ENCODE assay signal across 29 cellular contexts in the genomic region with DNA sequence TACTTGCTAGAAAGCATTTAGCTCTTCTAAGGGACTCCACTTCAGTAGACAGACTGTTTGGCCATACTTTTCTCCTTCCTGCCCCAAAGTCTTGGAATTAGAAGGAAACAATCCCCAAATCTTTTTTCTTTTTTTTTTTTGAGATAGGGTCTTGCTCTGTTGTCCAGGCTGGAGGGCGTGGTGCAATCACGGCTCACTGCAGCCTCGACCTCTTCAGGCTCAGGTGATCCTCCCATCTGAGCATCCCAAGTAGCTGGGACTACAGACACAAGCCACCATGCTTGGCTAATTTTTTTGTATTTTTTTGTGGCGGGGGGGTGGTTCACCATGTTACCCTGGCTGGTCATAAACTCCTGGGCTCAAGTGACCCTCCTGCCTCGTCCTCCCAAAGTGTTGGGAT.
"Had no signal": no experiment of that assay in that cellular context is flagged by ENCODE, and none has a peak within 500 bp of the region (broad histone marks: within the 10 kb centered on the region; RNA-seq: fewer than 3 reads in every experiment).

No MANE protein-coding gene starts in this region.

- H3K27me3 Mint-ChIP-seq: stimulated activated naive CD8-positive, alpha-beta T cell treated with anti-CD3 and anti-CD28 coated beads, Interleukin-15, Interleukin-2, amounts not matched to agents 100 ng/mL and 50 ng/mL, for 24 hours had no signal

- H3K9me3 ChIP-seq: suprapubic skin, testis, thoracic aorta, thyroid gland, tibial artery, transverse colon, upper lobe of left lung, upper lobe of right lung, uterus, vagina had no signal

- H3K36me3 Mint-ChIP-seq: stimulated activated effector memory CD8-positive, alpha-beta T cell treated with anti-CD3 and anti-CD28 coated beads, Interleukin-12 subunit alpha, Interleukin-12 subunit beta, amount 100 ng/mL, for 72 hours; stimulated activated memory B cell treated with anti-CD40 and anti-IgM and Interleukin-4, amounts not matched to agents 10 μg/mL and 1 μg/mL and 100 μg/mL, for 72 hours; type B pancreatic cell had no signal

- FAIRE-seq: urothelium cell line had no signal

- H3K9me3 Mint-ChIP-seq: stimulated activated effector memory CD8-positive, alpha-beta T cell treated with anti-CD3 and anti-CD28 coated beads, Interleukin-12 subunit alpha, Interleukin-12 subunit beta, amount 100 ng/mL, for 72 hours; stimulated activated naive CD8-positive, alpha-beta T cell treated with anti-CD3 and anti-CD28 coated beads, Interleukin-15, Interleukin-2, amounts not matched to agents 100 ng/mL and 50 ng/mL, for 24 hours had no signal

- H3K4me1 ChIP-seq: stomach, suprapubic skin, testis, thyroid gland, tibial artery, transverse colon, upper lobe of left lung, upper lobe of right lung, uterus, vagina had no signal

- H3K27ac Mint-ChIP-seq: stimulated activated effector memory CD8-positive, alpha-beta T cell treated with anti-CD3 and anti-CD28 coated beads, Interleukin-12 subunit alpha, Interleukin-12 subunit beta, amount 100 ng/mL, for 72 hours; stimulated activated memory B cell treated with anti-CD40 and anti-IgM and Interleukin-4, amounts not matched to agents 10 μg/mL and 1 μg/mL and 100 μg/mL, for 72 hours; stimulated activated naive B cell treated with anti-CD40 and anti-IgM and Interleukin-4, amounts not matched to agents 10 μg/mL and 1 μg/mL and 100 μg/mL, for 72 hours; stimulated activated naive CD8-positive, alpha-beta T cell treated with anti-CD3 and anti-CD28 coated beads, Interleukin-15, amount 100 ng/mL, for 72 hours; stimulated activated naive CD8-positive, alpha-beta T cell treated with anti-CD3 and anti-CD28 coated beads, Interleukin-15, Interleukin-2, amounts not matched to agents 100 ng/mL and 50 ng/mL, for 24 hours; type B pancreatic cell had no signal

- H3K4me3 Mint-ChIP-seq: stimulated activated effector memory CD8-positive, alpha-beta T cell treated with anti-CD3 and anti-CD28 coated beads, Interleukin-12 subunit alpha, Interleukin-12 subunit beta, amount 100 ng/mL, for 72 hours; stimulated activated memory B cell treated with anti-CD40 and anti-IgM and Interleukin-4, amounts not matched to agents 10 μg/mL and 1 μg/mL and 100 μg/mL, for 72 hours; stimulated activated naive B cell treated with anti-CD40 and anti-IgM and Interleukin-4, amounts not matched to agents 10 μg/mL and 1 μg/mL and 100 μg/mL, for 72 hours; stimulated activated naive CD8-positive, alpha-beta T cell treated with anti-CD3 and anti-CD28 coated beads, Interleukin-15, amount 100 ng/mL, for 72 hours; stimulated activated naive CD8-positive, alpha-beta T cell treated with anti-CD3 and anti-CD28 coated beads, Interleukin-15, Interleukin-2, amounts not matched to agents 100 ng/mL and 50 ng/mL, for 24 hours; type B pancreatic cell had no signal

- H3K27me3 ChIP-seq: stomach, suprapubic skin, testis, thyroid gland, tibial artery, tibial nerve, transverse colon, upper lobe of left lung, upper lobe of right lung, uterus, vagina had no signal

- H3K4me1 Mint-ChIP-seq: stimulated activated memory B cell treated with anti-CD40 and anti-IgM and Interleukin-4, amounts not matched to agents 10 μg/mL and 1 μg/mL and 100 μg/mL, for 72 hours had no signal

- H3K36me3 ChIP-seq: stomach, suprapubic skin, thoracic aorta, thyroid gland, tibial artery, tibial nerve, transverse colon, upper lobe of left lung, upper lobe of right lung, uterus, vagina had no signal

- H3K4me3 ChIP-seq: stomach, suprapubic skin, testis, thoracic aorta, thyroid gland, tibial artery, tibial nerve, transverse colon, upper lobe of left lung, upper lobe of right lung, uterus, vagina had no signal

- ATAC-seq: stimulated activated effector memory CD8-positive, alpha-beta T cell treated with anti-CD3 and anti-CD28 coated beads, Interleukin-12 subunit alpha, Interleukin-12 subunit beta, amount 100 ng/mL, for 72 hours; stimulated activated memory B cell treated with anti-CD40 and anti-IgM and Interleukin-4, amounts not matched to agents 10 μg/mL and 1 μg/mL and 100 μg/mL, for 72 hours; stimulated activated naive B cell treated with anti-CD40 and anti-IgM and Interleukin-4, amounts not matched to agents 10 μg/mL and 1 μg/mL and 100 μg/mL, for 72 hours; stimulated activated naive CD8-positive, alpha-beta T cell treated with anti-CD3 and anti-CD28 coated beads, Interleukin-15, amount 100 ng/mL, for 72 hours; stimulated activated naive CD8-positive, alpha-beta T cell treated with anti-CD3 and anti-CD28 coated beads, Interleukin-15, Interleukin-2, amounts not matched to agents 100 U/mL and 50 U/mL, for 24 hours; upper lobe of right lung had no signal

- DNase-seq: stimulated activated CD4-positive, alpha-beta T cell treated with anti-CD3 and anti-CD28 coated beads, Interleukin-2, amount 100 ng/mL, for 48 hours; stimulated activated CD4-positive, alpha-beta T cell treated with anti-CD3 and anti-CD28 coated beads, Interleukin-4, amount 100 ng/mL, for 1 hour; stimulated activated CD4-positive, alpha-beta T cell treated with anti-CD3 and anti-CD28 coated beads, Interleukin-4, amount 100 ng/mL, for 24 hours; stimulated activated CD4-positive, alpha-beta T cell treated with anti-CD3 and anti-CD28 coated beads, Interleukin-4, amount 100 ng/mL, for 4 hours; stimulated activated CD8-positive, alpha-beta memory T cell treated with anti-CD3 and anti-CD28 coated beads, Interleukin-4, amount 100 ng/mL, for 48 hours; stimulated activated naive B cell treated with anti-CD40 and anti-IgM and Interleukin-4, amounts not matched to agents 10 μg/mL and 1 μg/mL and 100 μg/mL, for 72 hours; stimulated activated naive CD4-positive, alpha-beta T cell; stimulated activated naive CD4-positive, alpha-beta T cell treated with Interleukin-2 at 50 U/mL for 16 hours; stimulated activated naive CD8-positive, alpha-beta T cell treated with anti-CD3 and anti-CD28 coated beads, Interleukin-15, amount 100 ng/mL, for 72 hours; stimulated activated naive CD8-positive, alpha-beta T cell treated with anti-CD3 and anti-CD28 coated beads, Interleukin-15, Interleukin-2, amounts not matched to agents 100 U/mL and 50 U/mL, for 24 hours; stomach; substantia nigra; testis; thyroid gland; tibial artery; transverse colon; trophoblast cell; upper lobe of left lung; upper lobe of right lung; uterus had no signal

- H3K27ac ChIP-seq: stomach, suprapubic skin, testis, thoracic aorta, thyroid gland, tibial artery, tibial nerve, transverse colon, upper lobe of left lung, upper lobe of right lung, uterus, vagina had no signal
